In the genomic region with DNA sequence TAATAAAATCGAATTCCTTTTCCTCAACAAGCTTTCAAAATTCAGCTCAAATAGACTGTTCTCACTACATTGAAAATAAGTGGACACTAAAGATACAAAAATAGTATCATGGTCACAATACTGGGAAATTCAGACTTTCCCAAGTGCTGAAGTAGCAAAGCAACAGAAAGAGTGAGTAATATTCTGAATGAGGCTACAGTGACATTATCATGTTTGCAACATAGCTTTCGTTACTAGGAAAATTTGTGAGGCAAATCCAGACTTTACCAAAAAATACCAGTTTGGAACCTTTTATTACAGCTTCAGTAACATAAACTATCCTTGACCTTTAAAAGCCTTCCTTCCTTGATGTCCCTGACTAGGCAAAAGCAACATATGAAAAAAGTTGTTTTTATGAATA, we compare ENCODE assay signal across 2 cellular contexts.
TF ChIP-seq lines count a peak whose summit lies in the region.

No MANE protein-coding gene starts in this region.

TF ChIP-seq in liver, 16 proteins besides CTCF, POLR2A, EP300 and RAD21 (continued from another document):
- TF ChIP-seq, protein P1, sequence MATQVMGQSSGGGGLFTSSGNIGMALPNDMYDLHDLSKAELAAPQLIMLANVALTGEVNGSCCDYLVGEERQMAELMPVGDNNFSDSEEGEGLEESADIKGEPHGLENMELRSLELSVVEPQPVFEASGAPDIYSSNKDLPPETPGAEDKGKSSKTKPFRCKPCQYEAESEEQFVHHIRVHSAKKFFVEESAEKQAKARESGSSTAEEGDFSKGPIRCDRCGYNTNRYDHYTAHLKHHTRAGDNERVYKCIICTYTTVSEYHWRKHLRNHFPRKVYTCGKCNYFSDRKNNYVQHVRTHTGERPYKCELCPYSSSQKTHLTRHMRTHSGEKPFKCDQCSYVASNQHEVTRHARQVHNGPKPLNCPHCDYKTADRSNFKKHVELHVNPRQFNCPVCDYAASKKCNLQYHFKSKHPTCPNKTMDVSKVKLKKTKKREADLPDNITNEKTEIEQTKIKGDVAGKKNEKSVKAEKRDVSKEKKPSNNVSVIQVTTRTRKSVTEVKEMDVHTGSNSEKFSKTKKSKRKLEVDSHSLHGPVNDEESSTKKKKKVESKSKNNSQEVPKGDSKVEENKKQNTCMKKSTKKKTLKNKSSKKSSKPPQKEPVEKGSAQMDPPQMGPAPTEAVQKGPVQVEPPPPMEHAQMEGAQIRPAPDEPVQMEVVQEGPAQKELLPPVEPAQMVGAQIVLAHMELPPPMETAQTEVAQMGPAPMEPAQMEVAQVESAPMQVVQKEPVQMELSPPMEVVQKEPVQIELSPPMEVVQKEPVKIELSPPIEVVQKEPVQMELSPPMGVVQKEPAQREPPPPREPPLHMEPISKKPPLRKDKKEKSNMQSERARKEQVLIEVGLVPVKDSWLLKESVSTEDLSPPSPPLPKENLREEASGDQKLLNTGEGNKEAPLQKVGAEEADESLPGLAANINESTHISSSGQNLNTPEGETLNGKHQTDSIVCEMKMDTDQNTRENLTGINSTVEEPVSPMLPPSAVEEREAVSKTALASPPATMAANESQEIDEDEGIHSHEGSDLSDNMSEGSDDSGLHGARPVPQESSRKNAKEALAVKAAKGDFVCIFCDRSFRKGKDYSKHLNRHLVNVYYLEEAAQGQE (IDR thresholded peaks at IDR 0.05), result peak; percentile 93
- TF ChIP-seq HNF4A (conservative IDR thresholded peaks at IDR 0.05) (peak in 1 of 2 donors; percentile 18), FOXA2 (IDR thresholded peaks at IDR 0.05) (no peak), SP1 (IDR thresholded peaks at IDR 0.05) (peak; percentile 23), EGR1 (IDR thresholded peaks at IDR 0.05; ENCODE audit: low read depth in 2 of 2) (no peak), FOXA1 (IDR thresholded peaks at IDR 0.05) (no peak), MAX (IDR thresholded peaks at IDR 0.05) (no peak), GABPA (IDR thresholded peaks at IDR 0.05 in 1 of 2, conservative IDR thresholded peaks at IDR 0.05 in 1 of 2) (no peak), ATF3 (IDR thresholded peaks at IDR 0.05) (peak; percentile 7), RXRA (IDR thresholded peaks at IDR 0.05) (peak in 1 of 2 donors; percentile 33), JUND (IDR thresholded peaks at IDR 0.05) (peak; percentile 29 to 72)
TF ChIP-seq in liver: peak in this region for 6.

TF ChIP-seq in HepG2, 621 proteins besides CTCF, POLR2A, EP300 and RAD21 (continued from another document):
- TF ChIP-seq, protein P2, sequence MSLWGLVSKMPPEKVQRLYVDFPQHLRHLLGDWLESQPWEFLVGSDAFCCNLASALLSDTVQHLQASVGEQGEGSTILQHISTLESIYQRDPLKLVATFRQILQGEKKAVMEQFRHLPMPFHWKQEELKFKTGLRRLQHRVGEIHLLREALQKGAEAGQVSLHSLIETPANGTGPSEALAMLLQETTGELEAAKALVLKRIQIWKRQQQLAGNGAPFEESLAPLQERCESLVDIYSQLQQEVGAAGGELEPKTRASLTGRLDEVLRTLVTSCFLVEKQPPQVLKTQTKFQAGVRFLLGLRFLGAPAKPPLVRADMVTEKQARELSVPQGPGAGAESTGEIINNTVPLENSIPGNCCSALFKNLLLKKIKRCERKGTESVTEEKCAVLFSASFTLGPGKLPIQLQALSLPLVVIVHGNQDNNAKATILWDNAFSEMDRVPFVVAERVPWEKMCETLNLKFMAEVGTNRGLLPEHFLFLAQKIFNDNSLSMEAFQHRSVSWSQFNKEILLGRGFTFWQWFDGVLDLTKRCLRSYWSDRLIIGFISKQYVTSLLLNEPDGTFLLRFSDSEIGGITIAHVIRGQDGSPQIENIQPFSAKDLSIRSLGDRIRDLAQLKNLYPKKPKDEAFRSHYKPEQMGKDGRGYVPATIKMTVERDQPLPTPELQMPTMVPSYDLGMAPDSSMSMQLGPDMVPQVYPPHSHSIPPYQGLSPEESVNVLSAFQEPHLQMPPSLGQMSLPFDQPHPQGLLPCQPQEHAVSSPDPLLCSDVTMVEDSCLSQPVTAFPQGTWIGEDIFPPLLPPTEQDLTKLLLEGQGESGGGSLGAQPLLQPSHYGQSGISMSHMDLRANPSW (CRISPR knock-in tag; IDR thresholded peaks at IDR 0.05; ENCODE audit: borderline replicate concordance), result no peak
- no peak for TF ChIP-seq ZNF614 (CRISPR knock-in tag; IDR thresholded peaks at IDR 0.05; ENCODE audit: borderline replicate concordance)
- no peak for TF ChIP-seq EHMT2 (IDR thresholded peaks at IDR 0.05; ENCODE audit: borderline replicate concordance, low read depth, low read length)
- no peak for TF ChIP-seq ZNF180 (CRISPR knock-in tag; IDR thresholded peaks at IDR 0.05; ENCODE audit: borderline replicate concordance, low read depth)
- no peak for TF ChIP-seq ZBTB3 (CRISPR knock-in tag; IDR thresholded peaks at IDR 0.05; ENCODE audit: borderline replicate concordance, low read depth)
- no peak for TF ChIP-seq NCOA5 (CRISPR knock-in tag; IDR thresholded peaks at IDR 0.05)
- no peak for TF ChIP-seq ZNF512 (CRISPR knock-in tag; IDR thresholded peaks at IDR 0.05)
